In genomic region chr1:16760801-16761200, GRCh38 we compare ENCODE assay signal across 4 cellular contexts. TPM values are rescaled to one million over a fixed set of nuclear protein-coding genes. Genes with fewer than 3 reads are reported as not detected.
"Had no signal": no experiment of that assay in that cellular context is flagged by ENCODE, and none has a peak within 500 bp of the region (broad histone marks: within the 10 kb centered on the region; RNA-seq: fewer than 3 reads in every experiment).

No MANE protein-coding gene starts in this region.

RNA-seq across cellular contexts. Expression of gene RNU1-4, which starts 20.5 kb away (rescaled TPM):
- total RNA-seq: fibroblast of villous mesenchyme, myocyte had no signal
- polyA plus RNA-seq: heart right ventricle, mammary epithelial cell had no signal
